13 cellular contexts compared by ENCODE assay signal in genomic region chrX:132955710-132956109, GRCh38. TPM values are rescaled to one million over a fixed set of nuclear protein-coding genes. Genes with fewer than 3 reads are reported as not detected.
DNase-seq lines count a peak whose midpoint lies in the region; ATAC-seq and TF ChIP-seq lines count a peak whose summit lies in the region.
"Had no signal": no experiment of that assay in that cellular context is flagged by ENCODE, and none has a peak within 500 bp of the region (broad histone marks: within the 10 kb centered on the region; RNA-seq: fewer than 3 reads in every experiment).

No MANE protein-coding gene starts in this region.

- no peak for TF ChIP-seq CTCF in endodermal cell (conservative IDR thresholded peaks at IDR 0.05)
- no peak for TF ChIP-seq CTCF in nephron progenitor cell (IDR thresholded peaks at IDR 0.05)

- no peak overlapping the region for H3K27ac ChIP-seq in endodermal cell (ENCODE audit: low read depth, low read length)

- in situ Hi-C loops in HAP-1 (cut with MboI; ENCODE audit: low sequenced_read_pairs): loop anchor here (10.0 kb wide), 1 partner anchor 211 kb away; no protein-coding TSS in a partner anchor

- H3K4me1 Mint-ChIP-seq in endodermal cell (peaks cover 33% of the 10 kb centered on the region), nephron progenitor cell (peaks cover 51% of the 10 kb centered on the region)

- H3K9me3 ChIP-seq in HAP-1 (no peaks in the 10 kb centered on the region), endodermal cell (ENCODE audit: control insufficient read depth, low read length) (no peaks in the 10 kb centered on the region)

- 26% methylated on average over 10 of the region's 10 CpGs; no CpG with 5 or more reads in 1 of the 2 experiments for WGBS in endodermal cell (ENCODE audit: insufficient coverage in 1 of 2, insufficient read length in 1 of 2), 2 experiments

- H3K36me3 ChIP-seq in HAP-1 (replicated peaks): no peaks in the 10 kb centered on the region
- H3K36me3 ChIP-seq in endodermal cell (ENCODE audit: control insufficient read depth, insufficient read depth, low read length): no peaks in the 10 kb centered on the region

- H3K9me3 Mint-ChIP-seq in endodermal cell (no peaks in the 10 kb centered on the region), nephron progenitor cell (no peaks in the 10 kb centered on the region)

- H3K36me3 Mint-ChIP-seq in endodermal cell (ENCODE audit: low read depth) (no peaks in the 10 kb centered on the region), nephron progenitor cell (ENCODE audit: low read depth) (peaks cover 11% of the 10 kb centered on the region)

- H3K4me3 Mint-ChIP-seq in endodermal cell (peak overlapping the region; percentile 61), nephron progenitor cell (peak overlapping the region; percentile 89)

- no peak overlapping the region for H3K9ac ChIP-seq in endodermal cell (ENCODE audit: extremely low read depth, low read length, poor library complexity, severe bottlenecking)

- H3K27me3 ChIP-seq in HAP-1 (ENCODE audit: low read depth) (no peaks in the 10 kb centered on the region), endodermal cell (ENCODE audit: control insufficient read depth, insufficient read depth, low read length, poor library complexity, severe bottlenecking) (peaks cover 54% of the 10 kb centered on the region)

- H3K4me3 ChIP-seq in HAP-1: peak overlapping the region; percentile 59
- peak overlapping the region; percentile 76 for H3K4me3 ChIP-seq in endodermal cell (ENCODE audit: low read length)

- DNase-seq in D341Med (ENCODE audit: low spot score): peak; percentile 34
- no peak for DNase-seq in HAP-1 (ENCODE audit: low spot score in 2 of 2)
- peak; percentile 49 for DNase-seq in endodermal cell
- DNase-seq in nephron progenitor cell: no peak
- DNase-seq in COLO668 (lab: John Stamatoyannopoulos, UW; ENCODE audit: unreplicated experiment): no peak
- DNase-seq: activated T-cell treated with anti-CD3 and anti-CD28 coated beads, Interleukin-2, amount 50 U/mL, for 48 hours; GOT3; NCI-H1092 treated with DMSO at 0.1 percent for 48 hours; NCI-H69; Right ventricle myocardium superior had no signal

- no peak for ATAC-seq in activated CD4-positive, CD25-positive, alpha-beta regulatory T cell treated with anti-CD3 and anti-CD28 coated beads, Interleukin-2, amount 50 U/mL, for 24 hours
- ATAC-seq in HG03045 (IDR thresholded peaks at IDR 0.05; ENCODE audit: unreplicated experiment) (no peak), HG03175 (IDR thresholded peaks at IDR 0.05; ENCODE audit: unreplicated experiment) (no peak)

- H3K27ac Mint-ChIP-seq in endodermal cell (no peak overlapping the region), nephron progenitor cell (no peak overlapping the region)

- H3K27me3 Mint-ChIP-seq in endodermal cell (ENCODE audit: insufficient read depth) (peaks cover 64% of the 10 kb centered on the region), nephron progenitor cell (ENCODE audit: low read depth, poor library complexity) (peaks cover 53% of the 10 kb centered on the region)

- H3K4me1 ChIP-seq in HAP-1 (peaks cover 30% of the 10 kb centered on the region), endodermal cell (ENCODE audit: control insufficient read depth, insufficient read depth, low read length) (no peaks in the 10 kb centered on the region)

RNA-seq across cellular contexts. Expression of gene HS6ST2, which starts 2.7 kb away (rescaled TPM):
- total RNA-seq in endodermal cell: 10 to 100 TPM in 1 of 2 donors, 1 to 10 TPM in 1; 4.1 to 19.4 TPM
- polyA plus RNA-seq in endodermal cell (2013, experiment 1 of 2): 9.3 TPM
- 9.1 TPM for polyA plus RNA-seq in endodermal cell (2013, experiment 2 of 2)

Comparison
In these comparisons a context has a peak if more than half of its experiments do, and no peak if none do; other contexts are left out.
1. DNase-seq: peak in D341Med (single experiment) and endodermal cell (single experiment); none in HAP-1 (0 of 2), nephron progenitor cell (single experiment) and COLO668 (single experiment).